In the genomic region with DNA sequence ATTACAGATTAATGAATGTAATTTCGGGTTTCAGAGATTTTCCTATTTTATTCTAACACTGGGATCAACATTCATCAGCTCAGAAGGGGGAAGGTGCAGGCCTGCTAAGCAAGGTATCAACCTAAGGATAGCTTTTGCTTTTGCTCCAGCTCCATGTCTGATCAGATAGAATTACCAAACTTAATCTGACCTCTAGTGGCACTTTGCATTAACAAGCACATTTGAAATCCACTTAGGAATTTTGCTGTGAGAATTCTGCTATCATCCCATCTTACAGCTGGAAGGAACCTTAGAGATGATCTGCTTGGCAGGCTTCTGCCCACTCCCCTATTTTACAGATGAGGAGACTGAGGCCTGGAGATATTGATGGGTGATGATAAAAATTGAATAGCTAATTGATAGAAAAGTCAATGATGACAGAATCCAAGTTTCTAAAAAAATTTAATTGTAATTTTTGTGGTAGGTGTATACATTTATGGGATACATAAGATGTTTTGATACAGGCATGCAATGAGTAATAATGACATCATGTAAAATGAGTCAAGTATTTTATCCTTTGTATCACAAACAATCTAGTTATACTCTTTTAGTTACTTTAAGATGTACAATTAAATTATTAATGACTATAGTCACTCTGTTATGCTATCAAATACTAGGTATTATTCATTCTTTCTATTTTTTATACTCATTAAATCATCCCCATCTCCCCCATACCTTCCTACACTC, we compare ENCODE assay signal across 8 cellular contexts.
DNase-seq lines count a peak whose midpoint lies in the region; ATAC-seq and TF ChIP-seq lines count a peak whose summit lies in the region.

No MANE protein-coding gene starts in this region.

- H3K4me3 Mint-ChIP-seq in CD14-positive monocyte: no peak overlapping the region
- no peak overlapping the region for H3K4me3 Mint-ChIP-seq in naive thymus-derived CD4-positive, alpha-beta T cell

- no peaks in the 10 kb centered on the region for H3K36me3 ChIP-seq in naive thymus-derived CD4-positive, alpha-beta T cell (ENCODE audit: control insufficient read depth in 2 of 3, insufficient read depth in 3 of 3, low read length in 3 of 3)

- CTCF ChIA-PET in naive thymus-derived CD4-positive, alpha-beta T cell (lab: Charles Lee): interaction anchor here (0.6 to 11.1 kb wide), 36 partner anchors 12 to 561 kb away, joined by 3 to 423 read pairs (median 4); a partner anchor contains a TSS

- H3K9me3 ChIP-seq in naive thymus-derived CD4-positive, alpha-beta T cell (ENCODE audit: control insufficient read depth in 2 of 3, low read length in 3 of 3): no peaks in the 10 kb centered on the region

- H3K27me3 Mint-ChIP-seq in CD14-positive monocyte (ENCODE audit: low read depth in 3 of 3): peaks cover 0 to 1% (median 0%) of the 10 kb centered on the region in 3 donors
- H3K27me3 Mint-ChIP-seq in naive thymus-derived CD4-positive, alpha-beta T cell: peaks cover 0 to 16% (median 0%) of the 10 kb centered on the region in 5 donors

- DNase-seq in CD14-positive monocyte (ENCODE audit: low spot score) (no peak), RPMI7951 (ENCODE audit: low read depth) (peak; percentile 59), epithelial cell of proximal tubule (ENCODE audit: low read depth) (peak; percentile 75), NCI-H187 treated with DMSO at 0.1 percent for 48 hours (lab: John Stamatoyannopoulos, UW) (no peak), ureter (ENCODE audit: low spot score) (no peak)
- peak in 7 of 9 donors; percentile 17 to 63 (median 46) for DNase-seq in naive thymus-derived CD4-positive, alpha-beta T cell

- intact Hi-C loops in CD14-positive monocyte (cut with micrococcal nuclease): loop anchor here (2.0 kb wide), 2 partner anchors 413 to 415 kb away; no protein-coding TSS in a partner anchor
- intact Hi-C loops in naive thymus-derived CD4-positive, alpha-beta T cell (cut with micrococcal nuclease): loop anchor here (1.0 to 10.0 kb wide), 15 partner anchors 111 to 651 kb away; a partner anchor contains a TSS

- peak; percentile 74 for TF ChIP-seq CTCF in CD14-positive monocyte (IDR thresholded peaks at IDR 0.05)
- TF ChIP-seq CTCF in LNCAP (IDR thresholded peaks at IDR 0.05): peak; percentile 71
- peak; percentile 72 for TF ChIP-seq CTCF in epithelial cell of proximal tubule (conservative IDR thresholded peaks at IDR 0.05; ENCODE audit: low read depth, low read length)

- H3K27ac Mint-ChIP-seq in CD14-positive monocyte: peak overlapping the region in 1 of 7 donors; percentile 45
- H3K27ac Mint-ChIP-seq in naive thymus-derived CD4-positive, alpha-beta T cell: peak overlapping the region in 3 of 9 donors; percentile 42 to 65 (median 47)

- POLR2A ChIA-PET in naive thymus-derived CD4-positive, alpha-beta T cell (lab: Charles Lee): interaction anchor here (0.6 to 5.6 kb wide), 16 partner anchors 11 to 423 kb away, joined by 3 to 56 read pairs (median 4); a partner anchor contains a TSS

- no peak overlapping the region for H3K27ac ChIP-seq in naive thymus-derived CD4-positive, alpha-beta T cell (ENCODE audit: low read depth, low read length)

- H3K4me1 Mint-ChIP-seq in CD14-positive monocyte: peaks cover 40% of the 10 kb centered on the region
- H3K4me1 Mint-ChIP-seq in naive thymus-derived CD4-positive, alpha-beta T cell: peaks cover 19 to 54% (median 42%) of the 10 kb centered on the region in 7 donors

- H3K9me3 Mint-ChIP-seq in CD14-positive monocyte: no peaks in the 10 kb centered on the region
- peaks cover 0 to 5% (median 0%) of the 10 kb centered on the region in 11 donors for H3K9me3 Mint-ChIP-seq in naive thymus-derived CD4-positive, alpha-beta T cell

- no peak overlapping the region for H3K4me3 ChIP-seq in epithelial cell of proximal tubule (ENCODE audit: low read depth, low read length)
- no peak overlapping the region for H3K4me3 ChIP-seq in naive thymus-derived CD4-positive, alpha-beta T cell (ENCODE audit: low read length)

- H3K36me3 Mint-ChIP-seq in CD14-positive monocyte: no peaks in the 10 kb centered on the region
- H3K36me3 Mint-ChIP-seq in naive thymus-derived CD4-positive, alpha-beta T cell: peaks cover 0 to 9% (median 3%) of the 10 kb centered on the region in 5 donors

- H3K27me3 ChIP-seq in naive thymus-derived CD4-positive, alpha-beta T cell (ENCODE audit: control insufficient read depth in 2 of 2, insufficient read depth in 2 of 2, low read length in 2 of 2): no peaks in the 10 kb centered on the region

- H3K4me1 ChIP-seq in naive thymus-derived CD4-positive, alpha-beta T cell (ENCODE audit: control insufficient read depth in 2 of 2, insufficient read depth in 2 of 2, low read length in 2 of 2): peaks cover 7 to 30% of the 10 kb centered on the region in 2 donors

- peak; percentile 39 for ATAC-seq in GM18868 (IDR thresholded peaks at IDR 0.05; ENCODE audit: unreplicated experiment)
- peak; percentile 59 for ATAC-seq in naive thymus-derived CD4-positive, alpha-beta T cell

Comparison
In these comparisons a context has a peak if more than half of its experiments do, and no peak if none do; other contexts are left out.
1. DNase-seq: peak in RPMI7951 (single experiment), epithelial cell of proximal tubule (single experiment) and naive thymus-derived CD4-positive, alpha-beta T cell (7 of 9); none in CD14-positive monocyte (single experiment), NCI-H187 treated with DMSO at 0.1 percent for 48 hours (single experiment) and ureter (single experiment).
2. Peak in every context shown above with its lines, with median percentiles within 50 percentile points of each other: CTCF ChIP-seq.